8 cellular contexts compared by ENCODE assay signal in genomic region chr3:49906004-49906860, GRCh38. TPM values are rescaled to one million over a fixed set of nuclear protein-coding genes. Genes with fewer than 3 reads are reported as not detected.
A peak's percentile ranks its signal among the peaks of the same experiment; 100 is the strongest.
DNase-seq lines count a peak whose midpoint lies in the region; ATAC-seq, FAIRE-seq and TF ChIP-seq lines count a peak whose summit lies in the region.

No MANE protein-coding gene starts in this region.

- H2AFZ ChIP-seq in HCT116 (ENCODE audit: low read depth, low read length, poor library complexity, severe bottlenecking): peak overlapping the region; percentile 64
- peak overlapping the region; percentile 69 for H2AFZ ChIP-seq in K562 (ENCODE audit: low read depth, low read length)

- H3K4me1 ChIP-seq in BLaER1: peaks cover 53% of the 10 kb centered on the region
- peaks cover 40 to 51% of the 10 kb centered on the region in 2 experiments for H3K4me1 ChIP-seq in HCT116 (ENCODE audit: control insufficient read depth in 1 of 2, insufficient read depth in 2 of 2, low read length in 2 of 2)
- H3K4me1 ChIP-seq in K562 (replicated peaks in 1 of 2; ENCODE audit: control insufficient read depth in 2 of 2, insufficient read depth in 2 of 2, low read length in 2 of 2): peaks cover 37 to 73% of the 10 kb centered on the region in 2 experiments

- peak; percentile 88 for FAIRE-seq in K562 (lab: Jason Lieb, UNC)

- H3K4me3 ChIP-seq in BLaER1: no peak overlapping the region
- H3K4me3 ChIP-seq in HCT116 (replicated peaks in 1 of 2; ENCODE audit: low read depth in 1 of 2, low read length in 2 of 2): peak overlapping the region; percentile 75 to 79
- H3K4me3 ChIP-seq in K562: peak overlapping the region; percentile 31

- H4K20me1 ChIP-seq in BLaER1: 0 out of 2 replicates have a peak, but pooled peaks cover 4% of the 10 kb centered on the region
- no peaks in the 10 kb centered on the region for H4K20me1 ChIP-seq in HCT116 (ENCODE audit: insufficient read depth)
- no peaks in the 10 kb centered on the region for H4K20me1 ChIP-seq in K562 (replicated peaks; ENCODE audit: control insufficient read depth, insufficient read depth, low read length)

- H3K27me3 ChIP-seq in BLaER1 (no peaks in the 10 kb centered on the region), HCT116 (ENCODE audit: insufficient read depth, low read length) (no peaks in the 10 kb centered on the region), K562 (ENCODE audit: control insufficient read depth in 2 of 2, insufficient read depth in 2 of 2, low read length in 2 of 2) (no peaks in the 10 kb centered on the region)

- H3K9ac ChIP-seq in BLaER1: peak overlapping the region; percentile 7; the same call in 1 of the 2 replicates
- peak overlapping the region; percentile 96 for H3K9ac ChIP-seq in HCT116 (ENCODE audit: low read length)
- peak overlapping the region; percentile 72 to 84 for H3K9ac ChIP-seq in K562 (ENCODE audit: insufficient read depth in 1 of 2, low read depth in 2 of 2, low read length in 2 of 2)

- H3K36me3 Mint-ChIP-seq in T-helper 2 cell treated with Interferon-gamma antibody and Interleukin-4, amounts not matched to agents 5 μg/mL and 100 μg/mL, for 36 hours (ENCODE audit: low read depth): peaks cover 11% of the 10 kb centered on the region

- RAD21 ChIA-PET in HCT116 (lab: Charles Lee; ENCODE audit: low non-redundant PET in 1 of 2, low total read pairs in 2 of 2, uncharacterized antibody in 2 of 2, unreplicated experiment in 2 of 2): interaction anchor here (0.5 to 1.1 kb wide), 3 partner anchors 56 to 205 kb away, joined by 3 read pairs; partner anchors contain the start of gene INKA1 (in 1 of the 2)

- no peaks in the 10 kb centered on the region for H3K9me2 ChIP-seq in HCT116 (ENCODE audit: insufficient read depth)

- H3K36me3 ChIP-seq in BLaER1: peaks cover 33% of the 10 kb centered on the region
- 0 out of 4 replicates have a peak, but pooled peaks cover 0 to 6% of the 10 kb centered on the region in 2 experiments for H3K36me3 ChIP-seq in HCT116 (ENCODE audit: control insufficient read depth in 1 of 2, insufficient read depth in 2 of 2, low read length in 2 of 2)
- peaks cover 14% of the 10 kb centered on the region; the same call in 2 of the 3 replicates for H3K36me3 ChIP-seq in K562 (ENCODE audit: control insufficient read depth, insufficient read depth, low read length)

- TF ChIP-seq EP300 in K562 (IDR thresholded peaks at IDR 0.05; ENCODE audit: low read length): no peak

- DNase-seq in HCT116 (ENCODE audit: low read depth, low spot score) (peak; percentile 55), K562 (ENCODE audit: extremely low read depth in 1 of 4, low spot score in 3 of 4) (peak; percentile 76 to 86 (median 80)), iPS-NIHi11 (ENCODE audit: low spot score) (peak; percentile 80), NK-92 (lab: John Stamatoyannopoulos, UW; ENCODE audit: unreplicated experiment) (no peak)
- peak; percentile 52 for DNase-seq in T-helper 2 cell treated with Interferon-gamma antibody and Interleukin-4, amounts not matched to agents 5 μg/mL and 100 μg/mL, for 36 hours (ENCODE audit: low spot score)
- DNase-seq in stimulated activated CD4-positive, alpha-beta T cell treated with anti-CD3 and anti-CD28 coated beads, Interleukin-12 subunit alpha, Interleukin-12 subunit beta, amount 100 ng/mL, for 4 hours: peak; percentile 42

- CTCF ChIA-PET in HCT116 (lab: Charles Lee): interaction anchor here (0.8 to 2.7 kb wide), 5 partner anchors 13 to 103 kb away, joined by 3 to 10 read pairs (median 5); partner anchors contain the start of gene INKA1
- CTCF ChIA-PET in K562 (lab: Yijun Ruan, JAX; ENCODE audit: low intra/inter-chr PET ratio): interaction anchor here (0.7 to 1.4 kb wide), 2 partner anchors 65 to 203 kb away, joined by 3 to 7 read pairs; no protein-coding TSS in a partner anchor

- POLR2A ChIA-PET in HCT116 (lab: Charles Lee): interaction anchor here (0.9 to 3.2 kb wide), 5 partner anchors 18 to 103 kb away, joined by 3 to 12 read pairs (median 3); partner anchors contain the start of genes INKA1, MON1A and RBM6
- POLR2A ChIA-PET in K562 (lab: Yijun Ruan, JAX): interaction anchor here (0.8 to 1.2 kb wide), 2 partner anchors 19 to 38 kb away, joined by 3 read pairs; no protein-coding TSS in a partner anchor

- peak overlapping the region; percentile 43 for H3K27ac ChIP-seq in BLaER1
- peak overlapping the region; percentile 89 for H3K27ac ChIP-seq in HCT116 (ENCODE audit: low read depth, low read length)
- peak overlapping the region; percentile 82 for H3K27ac ChIP-seq in K562 (ENCODE audit: extremely low read depth, low read depth, low read length)

- TF ChIP-seq RAD21 in HCT116 (IDR thresholded peaks at IDR 0.05; ENCODE audit: low read depth) (no peak), K562 (CRISPR knock-in tag; conservative IDR thresholded peaks at IDR 0.05 in 1 of 2, IDR thresholded peaks at IDR 0.05 in 1 of 2) (peak; percentile 57 to 74)

- BruUV-seq in HCT116 (replicated peaks; lab: Mats Ljungman, UMichigan) (no TSS peak), K562 (replicated peaks; lab: Mats Ljungman, UMichigan) (no TSS peak)

- peak overlapping the region; percentile 94 for H3K4me3 Mint-ChIP-seq in T-helper 2 cell treated with Interferon-gamma antibody and Interleukin-4, amounts not matched to agents 5 μg/mL and 100 μg/mL, for 36 hours

- peaks cover 2% of the 10 kb centered on the region for H3K9me1 ChIP-seq in K562 (ENCODE audit: control insufficient read depth, insufficient read depth, low read length)

- H3K4me1 Mint-ChIP-seq in T-helper 2 cell treated with Interferon-gamma antibody and Interleukin-4, amounts not matched to agents 5 μg/mL and 100 μg/mL, for 36 hours (ENCODE audit: low read depth): peaks cover 20% of the 10 kb centered on the region

- peak; percentile 54 for ATAC-seq in HCT116
- ATAC-seq in K562: peak; percentile 75
- ATAC-seq in GM18517 (IDR thresholded peaks at IDR 0.05; ENCODE audit: unreplicated experiment): no peak

- TF ChIP-seq POLR2A in HCT116 (IDR thresholded peaks at IDR 0.05; ENCODE audit: borderline replicate concordance, extremely low read depth, insufficient read depth, insufficient read length) (no peak), K562 (conservative IDR thresholded peaks at IDR 0.05) (no peak)

- TF ChIP-seq CTCF in HCT116 (IDR thresholded peaks at IDR 0.05 in 2 of 3, conservative IDR thresholded peaks at IDR 0.05 in 1 of 3; ENCODE audit: borderline replicate concordance in 1 of 3, insufficient read depth in 1 of 3, low read depth in 2 of 3, low read length in 2 of 3): peak in 2 of 3 experiments; percentile 81 to 88; a peak in 4 of 6 replicates
- TF ChIP-seq CTCF in K562 (IDR thresholded peaks at IDR 0.05 in 2 of 3, conservative IDR thresholded peaks at IDR 0.05 in 1 of 3; ENCODE audit: insufficient read depth in 2 of 3, low read depth in 1 of 3, low read length in 3 of 3): peak; percentile 73 to 81 (median 80)

- H3K27ac Mint-ChIP-seq in T-helper 2 cell treated with Interferon-gamma antibody and Interleukin-4, amounts not matched to agents 5 μg/mL and 100 μg/mL, for 36 hours: peak overlapping the region; percentile 88

- 25% methylated on average over 9 of the region's 15 CpGs for WGBS in K562 (ENCODE audit: insufficient coverage, low coverage, missing lambda C conversion rate)

- H3K9me3 Mint-ChIP-seq in T-helper 2 cell treated with Interferon-gamma antibody and Interleukin-4, amounts not matched to agents 5 μg/mL and 100 μg/mL, for 36 hours: no peaks in the 10 kb centered on the region

- H3K79me2 ChIP-seq in HCT116 (ENCODE audit: insufficient read depth, low read length): peaks cover 38% of the 10 kb centered on the region
- peaks cover 27% of the 10 kb centered on the region for H3K79me2 ChIP-seq in K562 (ENCODE audit: control insufficient read depth, insufficient read depth, low read length)

- no peaks in the 10 kb centered on the region for H3K27me3 Mint-ChIP-seq in T-helper 2 cell treated with Interferon-gamma antibody and Interleukin-4, amounts not matched to agents 5 μg/mL and 100 μg/mL, for 36 hours (ENCODE audit: low read depth)

- intact Hi-C loops in HCT116 (cut with micrococcal nuclease): loop anchor here (1.0 kb wide), 3 partner anchors 65 to 203 kb away; no protein-coding TSS in a partner anchor
- intact Hi-C loops in K562 (cut with micrococcal nuclease): loop anchor here (1.0 to 10.0 kb wide), 4 partner anchors 65 to 351 kb away; partner anchors contain the start of genes BSN and INKA1

- H3K9me3 ChIP-seq in BLaER1: no peaks in the 10 kb centered on the region
- no peaks in the 10 kb centered on the region for H3K9me3 ChIP-seq in HCT116 (ENCODE audit: control insufficient read depth in 1 of 2, insufficient read depth in 1 of 2, low read depth in 1 of 2, low read length in 2 of 2)
- H3K9me3 ChIP-seq in K562 (replicated peaks; ENCODE audit: control insufficient read depth, insufficient read depth, low read depth, low read length): no peaks in the 10 kb centered on the region

- in situ Hi-C loops in K562 (cut with MboI): no loop called here

- H3K4me2 ChIP-seq in BLaER1 (peak overlapping the region; percentile 67), HCT116 (ENCODE audit: low read length) (peak overlapping the region; percentile 97), K562 (ENCODE audit: insufficient read depth, low read length) (peak overlapping the region; percentile 75)

RNA-seq across cellular contexts. Expression of gene MST1R, which starts 2.6 kb away (rescaled TPM):
- total RNA-seq in HCT116 (2021; ENCODE audit: unreplicated experiment) (113 TPM), K562 (2014; rRNA removed) (3.8 and 3.9 TPM in 2 replicates), K562 (2014; rRNA removed; fragmentation: Illumina TruSeq; extraction: Trizol) (1.3 and 1.9 TPM in 2 replicates), K562 (2015; rRNA removed; fragmentation: Illumina TruSeq; extraction: Trizol) (2.0 TPM in 2 replicates), K562 (2021) (8.1 and 9.1 TPM in 2 replicates)
- polyA plus RNA-seq in HCT116 (2012): 114 and 117 TPM in 2 replicates
- 33.5 and 111 TPM in 2 replicates for total RNA-seq in K562 (2011; cell fraction: chromatin; rRNA removed; ENCODE audit: low replicate concordance)
- total RNA-seq in K562 (2011; cell fraction: nucleolus; rRNA removed): 67.0 and 71.2 TPM in 2 replicates
- 41.4 and 44.9 TPM in 2 replicates for total RNA-seq in K562 (2011; cell fraction: nucleoplasm; rRNA removed)
- polyA plus RNA-seq in K562 (2011; rRNA removed) (10.0 and 12.5 TPM in 2 replicates), K562 (2014; fragmentation: Illumina TruSeq; extraction: Trizol) (4.2 and 5.3 TPM in 2 replicates), K562 (2014; fragmentation: Nextera tagmentation; extraction: Ambion mirVana) (1 to 10 TPM; 2.6 to 2.7 TPM), K562 (2014; rRNA removed) (5.3 and 10.1 TPM in 2 replicates)
- 8.7 and 12.9 TPM in 2 replicates for polyA plus RNA-seq in K562 (2011; cell fraction: cytosol; rRNA removed)
- 108 and 157 TPM in 2 replicates for polyA plus RNA-seq in K562 (2011; cell fraction: nucleus; rRNA removed)
- 5.8 and 7.3 TPM in 2 replicates for polyA plus RNA-seq in K562 (2012)
- polyA minus RNA-seq in K562 (2011; rRNA and poly(A)+ RNA removed): 5.6 and 6.5 TPM in 2 replicates
- polyA minus RNA-seq in K562 (2011; cell fraction: cytosol; rRNA and poly(A)+ RNA removed): 6.6 and 7.5 TPM in 2 replicates
- polyA minus RNA-seq in K562 (2011; cell fraction: nucleus; rRNA and poly(A)+ RNA removed): 24.5 and 26.3 TPM in 2 replicates

RNA-seq across cellular contexts. Expression of gene MON1A, which starts 23.4 kb away (rescaled TPM):
- total RNA-seq in HCT116 (2021; ENCODE audit: unreplicated experiment): 9.0 TPM
- polyA plus RNA-seq in HCT116 (2012): 6.9 and 8.7 TPM in 2 replicates
- total RNA-seq in K562 (2011; cell fraction: chromatin; rRNA removed; ENCODE audit: low replicate concordance): 7.5 and 24.3 TPM in 2 replicates
- 12.4 and 15.2 TPM in 2 replicates for total RNA-seq in K562 (2011; cell fraction: nucleolus; rRNA removed)
- total RNA-seq in K562 (2011; cell fraction: nucleoplasm; rRNA removed): 12.1 and 14.5 TPM in 2 replicates
- 12.6 and 15.7 TPM in 2 replicates for total RNA-seq in K562 (2014; rRNA removed)
- 3.4 and 4.1 TPM in 2 replicates for total RNA-seq in K562 (2014; rRNA removed; fragmentation: Illumina TruSeq; extraction: Trizol)
- 7.9 and 8.7 TPM in 2 replicates for total RNA-seq in K562 (2015; rRNA removed; fragmentation: Illumina TruSeq; extraction: Trizol)
- 13.8 and 14.7 TPM in 2 replicates for total RNA-seq in K562 (2021)
- polyA plus RNA-seq in K562 (2011; rRNA removed): 5.8 and 7.8 TPM in 2 replicates
- 12.0 and 31.0 TPM in 2 replicates for polyA plus RNA-seq in K562 (2011; cell fraction: cytosol; rRNA removed)
- polyA plus RNA-seq in K562 (2011; cell fraction: nucleus; rRNA removed): 12.5 and 19.2 TPM in 2 replicates
- 10.5 and 11.5 TPM in 2 replicates for polyA plus RNA-seq in K562 (2012)
- polyA plus RNA-seq in K562 (2014; fragmentation: Illumina TruSeq; extraction: Trizol): 6.8 and 8.4 TPM in 2 replicates
- 1 to 10 TPM; 1.1 to 1.5 TPM for polyA plus RNA-seq in K562 (2014; fragmentation: Nextera tagmentation; extraction: Ambion mirVana)
- 12.9 and 13.4 TPM in 2 replicates for polyA plus RNA-seq in K562 (2014; rRNA removed)
- polyA minus RNA-seq in K562 (2011; rRNA and poly(A)+ RNA removed): 3.2 and 5.0 TPM in 2 replicates
- 6.2 and 10.4 TPM in 2 replicates for polyA minus RNA-seq in K562 (2011; cell fraction: cytosol; rRNA and poly(A)+ RNA removed)
- 5.5 and 5.9 TPM in 2 replicates for polyA minus RNA-seq in K562 (2011; cell fraction: nucleus; rRNA and poly(A)+ RNA removed)

RNA-seq across cellular contexts. Expression of gene RBM6, which starts 33.7 kb away (rescaled TPM):
- total RNA-seq in HCT116 (2021; ENCODE audit: unreplicated experiment) (58.3 TPM), K562 (2014; rRNA removed) (53.2 and 54.8 TPM in 2 replicates), K562 (2014; rRNA removed; fragmentation: Illumina TruSeq; extraction: Trizol) (63.2 and 73.7 TPM in 2 replicates), K562 (2015; rRNA removed; fragmentation: Illumina TruSeq; extraction: Trizol) (72.0 and 80.3 TPM in 2 replicates), K562 (2021) (50.2 and 54.8 TPM in 2 replicates)
- 28.5 and 29.8 TPM in 2 replicates for polyA plus RNA-seq in HCT116 (2012)
- total RNA-seq in K562 (2011; cell fraction: chromatin; rRNA removed; ENCODE audit: low replicate concordance): 148 and 318 TPM in 2 replicates
- 81.0 and 95.5 TPM in 2 replicates for total RNA-seq in K562 (2011; cell fraction: nucleolus; rRNA removed)
- 131 and 141 TPM in 2 replicates for total RNA-seq in K562 (2011; cell fraction: nucleoplasm; rRNA removed)
- polyA plus RNA-seq in K562 (2011; rRNA removed) (49.9 and 57.8 TPM in 2 replicates), K562 (2014; fragmentation: Illumina TruSeq; extraction: Trizol) (66.3 and 82.2 TPM in 2 replicates), K562 (2014; fragmentation: Nextera tagmentation; extraction: Ambion mirVana) (10 to 100 TPM; 19.9 to 36.9 TPM), K562 (2014; rRNA removed) (61.1 and 63.4 TPM in 2 replicates)
- polyA plus RNA-seq in K562 (2011; cell fraction: cytosol; rRNA removed): 15.5 and 22.9 TPM in 2 replicates
- polyA plus RNA-seq in K562 (2011; cell fraction: nucleus; rRNA removed): 108 and 122 TPM in 2 replicates
- polyA plus RNA-seq in K562 (2012): 36.6 and 49.5 TPM in 2 replicates
- 46.2 and 51.1 TPM in 2 replicates for polyA minus RNA-seq in K562 (2011; rRNA and poly(A)+ RNA removed)
- 13.9 and 17.2 TPM in 2 replicates for polyA minus RNA-seq in K562 (2011; cell fraction: cytosol; rRNA and poly(A)+ RNA removed)
- 22.6 and 39.7 TPM in 2 replicates for polyA minus RNA-seq in K562 (2011; cell fraction: nucleus; rRNA and poly(A)+ RNA removed)

RNA-seq across cellular contexts. Expression of gene CAMKV, which starts 36.5 kb away (rescaled TPM):
- total RNA-seq in HCT116 (2021; ENCODE audit: unreplicated experiment) (0.10 TPM), K562 (2014; rRNA removed) (1.2 and 1.8 TPM in 2 replicates), K562 (2014; rRNA removed; fragmentation: Illumina TruSeq; extraction: Trizol) (0.51 and 0.73 TPM in 2 replicates), K562 (2015; rRNA removed; fragmentation: Illumina TruSeq; extraction: Trizol) (0.26 and 0.51 TPM in 2 replicates), K562 (2021) (2.3 and 2.7 TPM in 2 replicates)
- polyA plus RNA-seq in HCT116 (2012): 0.07 TPM in 1 of 2 replicates, not detected in the other
- 1.7 and 5.6 TPM in 2 replicates for total RNA-seq in K562 (2011; cell fraction: chromatin; rRNA removed; ENCODE audit: low replicate concordance)
- total RNA-seq in K562 (2011; cell fraction: nucleolus; rRNA removed): 3.2 and 4.2 TPM in 2 replicates
- 1.5 and 2.2 TPM in 2 replicates for total RNA-seq in K562 (2011; cell fraction: nucleoplasm; rRNA removed)
- polyA plus RNA-seq in K562 (2011; rRNA removed) (1.0 and 1.5 TPM in 2 replicates), K562 (2014; fragmentation: Illumina TruSeq; extraction: Trizol) (0.79 and 1.4 TPM in 2 replicates), K562 (2014; fragmentation: Nextera tagmentation; extraction: Ambion mirVana) (under 1 TPM; 0.08 to 0.22 TPM), K562 (2014; rRNA removed) (1.5 and 1.7 TPM in 2 replicates)
- 0.86 and 1.3 TPM in 2 replicates for polyA plus RNA-seq in K562 (2011; cell fraction: cytosol; rRNA removed)
- 3.4 and 10.4 TPM in 2 replicates for polyA plus RNA-seq in K562 (2011; cell fraction: nucleus; rRNA removed)
- 0.19 and 0.57 TPM in 2 replicates for polyA plus RNA-seq in K562 (2012)
- 0.99 and 1.2 TPM in 2 replicates for polyA minus RNA-seq in K562 (2011; rRNA and poly(A)+ RNA removed)
- polyA minus RNA-seq in K562 (2011; cell fraction: cytosol; rRNA and poly(A)+ RNA removed): 0.76 TPM in 1 of 2 replicates, not detected in the other
- polyA minus RNA-seq in K562 (2011; cell fraction: nucleus; rRNA and poly(A)+ RNA removed): 0.89 and 1.8 TPM in 2 replicates

RNA-seq across cellular contexts. Expression of gene TRAIP, which starts 49.9 kb away (rescaled TPM):
- total RNA-seq in HCT116 (2021; ENCODE audit: unreplicated experiment): 25.5 TPM
- 21.9 and 24.7 TPM in 2 replicates for polyA plus RNA-seq in HCT116 (2012)
- 34.3 and 75.0 TPM in 2 replicates for total RNA-seq in K562 (2011; cell fraction: chromatin; rRNA removed; ENCODE audit: low replicate concordance)
- total RNA-seq in K562 (2011; cell fraction: nucleolus; rRNA removed): 42.7 and 43.7 TPM in 2 replicates
- total RNA-seq in K562 (2011; cell fraction: nucleoplasm; rRNA removed): 45.4 and 49.5 TPM in 2 replicates
- 16.3 and 17.6 TPM in 2 replicates for total RNA-seq in K562 (2014; rRNA removed)
- 12.3 and 14.3 TPM in 2 replicates for total RNA-seq in K562 (2014; rRNA removed; fragmentation: Illumina TruSeq; extraction: Trizol)
- total RNA-seq in K562 (2015; rRNA removed; fragmentation: Illumina TruSeq; extraction: Trizol): 14.6 and 17.3 TPM in 2 replicates
- 20.2 and 24.7 TPM in 2 replicates for total RNA-seq in K562 (2021)
- 19.7 and 24.7 TPM in 2 replicates for polyA plus RNA-seq in K562 (2011; rRNA removed)
- 16.5 and 19.4 TPM in 2 replicates for polyA plus RNA-seq in K562 (2011; cell fraction: cytosol; rRNA removed)
- 102 and 132 TPM in 2 replicates for polyA plus RNA-seq in K562 (2011; cell fraction: nucleus; rRNA removed)
- polyA plus RNA-seq in K562 (2012): 15.0 and 20.5 TPM in 2 replicates
- 20.4 and 21.2 TPM in 2 replicates for polyA plus RNA-seq in K562 (2014; fragmentation: Illumina TruSeq; extraction: Trizol)
- 10 to 100 TPM; 37.5 to 38.6 TPM for polyA plus RNA-seq in K562 (2014; fragmentation: Nextera tagmentation; extraction: Ambion mirVana)
- polyA plus RNA-seq in K562 (2014; rRNA removed): 17.8 and 23.0 TPM in 2 replicates
- polyA minus RNA-seq in K562 (2011; rRNA and poly(A)+ RNA removed): 19.3 and 27.0 TPM in 2 replicates
- polyA minus RNA-seq in K562 (2011; cell fraction: cytosol; rRNA and poly(A)+ RNA removed): 9.0 and 12.7 TPM in 2 replicates
- 19.9 and 23.3 TPM in 2 replicates for polyA minus RNA-seq in K562 (2011; cell fraction: nucleus; rRNA and poly(A)+ RNA removed)

Comparison
In these comparisons a context has a peak if more than half of its experiments do, and no peak if none do; other contexts are left out.
1. H3K9ac ChIP-seq: peak in every context shown above with its lines; median percentile 96 in HCT116; 78 in K562; 7 in BLaER1.